In the genomic region with DNA sequence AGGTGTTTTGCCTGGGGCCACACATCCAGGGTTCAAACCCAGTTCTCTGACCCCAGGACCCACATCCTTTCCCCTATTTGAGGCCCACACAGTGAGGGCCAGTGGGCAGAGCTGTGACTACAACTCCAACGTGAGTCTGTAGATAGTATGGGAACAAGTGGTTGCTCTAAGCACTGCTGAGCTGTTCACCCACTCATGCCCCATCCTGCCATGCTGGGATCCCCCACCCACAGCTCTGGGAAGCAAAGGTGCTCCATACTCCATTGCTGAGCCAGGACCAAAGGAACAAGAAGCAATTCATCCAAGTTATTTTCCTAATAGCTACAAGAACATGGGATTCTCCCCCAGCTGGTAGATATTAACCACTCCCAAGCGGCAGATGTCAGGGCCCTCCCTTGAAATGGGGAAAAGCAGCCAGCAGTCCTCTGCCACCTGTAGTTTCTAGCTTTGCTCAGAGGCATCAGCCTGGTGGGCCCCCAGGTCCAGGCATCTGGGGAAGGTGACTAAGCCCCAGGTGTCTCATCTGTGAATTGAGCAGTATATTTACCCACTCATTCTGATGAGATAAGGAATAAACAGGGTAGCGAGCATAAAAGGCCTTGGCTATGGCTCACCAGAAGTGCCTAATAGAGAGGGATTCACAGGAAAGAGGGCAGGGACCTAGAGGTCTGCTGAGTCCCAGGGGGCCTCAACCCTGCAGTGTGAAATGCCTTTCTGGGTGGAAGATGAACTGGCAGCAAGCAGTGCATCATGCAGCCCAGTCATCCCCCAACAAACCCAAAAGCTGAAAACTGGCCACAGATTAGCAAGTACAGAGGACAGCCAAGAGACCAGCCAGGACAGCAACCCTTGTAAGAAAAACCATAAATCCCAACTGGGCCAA, we compare ENCODE assay signal across 9 cellular contexts. TPM values are rescaled to one million over a fixed set of nuclear protein-coding genes. Genes with fewer than 3 reads are reported as not detected.
DNase-seq lines count a peak whose midpoint lies in the region; ATAC-seq and TF ChIP-seq lines count a peak whose summit lies in the region.
"Had no signal": no experiment of that assay in that cellular context is flagged by ENCODE, and none has a peak within 500 bp of the region (broad histone marks: within the 10 kb centered on the region; RNA-seq: fewer than 3 reads in every experiment).

No MANE protein-coding gene starts in this region.

- peak overlapping the region; percentile 86 to 99 (median 96) for H3K4me2 ChIP-seq in BLaER1 treated with 17β-estradiol and CSF1 and Interleukin-3, amounts not matched to agents 10 nM and 100 nM

- DNase-seq in adrenal gland: no peak
- no peak for DNase-seq in memory B cell (ENCODE audit: low spot score in 2 of 2)
- no peak for DNase-seq in WTC11 (ENCODE audit: low spot score)
- no peak for DNase-seq in HEK293T (ENCODE audit: extremely low spot score)
- no peak for DNase-seq in NCI-H187 treated with DMSO at 0.1 percent for 48 hours (lab: John Stamatoyannopoulos, UW)

- TF ChIP-seq CTCF in adrenal gland (IDR thresholded peaks at IDR 0.05) (no peak), WTC11 (IDR thresholded peaks at IDR 0.05) (no peak)

- H3K4me1 Mint-ChIP-seq in memory B cell (peaks cover 20% of the 10 kb centered on the region), WTC11 (no peaks in the 10 kb centered on the region)

- H3K36me3 Mint-ChIP-seq in memory B cell (no peaks in the 10 kb centered on the region), WTC11 (peaks cover 33% of the 10 kb centered on the region)

- H3K36me3 ChIP-seq in BLaER1 treated with 17β-estradiol and CSF1 and Interleukin-3, amounts not matched to agents 10 nM and 100 nM: peaks cover 0 to 62% (median 41%) of the 10 kb centered on the region in 11 experiments; a peak in 16 of 22 replicates
- no peaks in the 10 kb centered on the region for H3K36me3 ChIP-seq in adrenal gland (replicated peaks in 1 of 2)
- H3K36me3 ChIP-seq: pancreas had no signal

- H3K27ac Mint-ChIP-seq in memory B cell (peak overlapping the region; percentile 62), WTC11 (no peak overlapping the region)

- H4K20me1 ChIP-seq in BLaER1 treated with 17β-estradiol and CSF1 and Interleukin-3, amounts not matched to agents 10 nM and 100 nM: no peaks in the 10 kb centered on the region; a peak in 1 of 22 replicates

- no peaks in the 10 kb centered on the region for H3K27me3 Mint-ChIP-seq in memory B cell
- H3K27me3 Mint-ChIP-seq in WTC11 (ENCODE audit: low read depth): no peaks in the 10 kb centered on the region

- H3K27ac ChIP-seq in BLaER1 treated with 17β-estradiol and CSF1 and Interleukin-3, amounts not matched to agents 10 nM and 100 nM: peak overlapping the region; percentile 63 to 96 (median 91)
- H3K27ac ChIP-seq in adrenal gland: peak overlapping the region in 4 of 5 donors; percentile 5 to 86 (median 56)

- intact Hi-C loops in adrenal gland (cut with DNase I): loop anchor here in 1 of 2 donors (5.0 kb wide), 1 partner anchor 119 kb away; no protein-coding TSS in a partner anchor

- H3K9ac ChIP-seq in BLaER1 treated with 17β-estradiol and CSF1 and Interleukin-3, amounts not matched to agents 10 nM and 100 nM: peak overlapping the region; percentile 54 to 85 (median 77)

- ATAC-seq in GM21447 (IDR thresholded peaks at IDR 0.05; ENCODE audit: unreplicated experiment) (peak; percentile 27), memory B cell (ENCODE audit: low read depth) (no peak), WTC11 (no peak), GM21423 (IDR thresholded peaks at IDR 0.05; ENCODE audit: unreplicated experiment) (no peak)

- H3K4me1 ChIP-seq in BLaER1 treated with 17β-estradiol and CSF1 and Interleukin-3, amounts not matched to agents 10 nM and 100 nM: peaks cover 83 to 97% (median 95%) of the 10 kb centered on the region in 10 experiments
- peaks cover 13 to 36% of the 10 kb centered on the region in 2 donors for H3K4me1 ChIP-seq in adrenal gland (replicated peaks in 1 of 2)
- H3K4me1 ChIP-seq: pancreas had no signal

- 54 to 64% (median 63%) methylated on average over 3 of the region's 3 CpGs for WGBS in adrenal gland, 4 donors

- H3K9me3 Mint-ChIP-seq in memory B cell: no peaks in the 10 kb centered on the region
- no peaks in the 10 kb centered on the region for H3K9me3 Mint-ChIP-seq in WTC11

- no peak for TF ChIP-seq POLR2A in adrenal gland (IDR thresholded peaks at IDR 0.05)

- peak overlapping the region in 9 of 10 experiments; percentile 22 to 60 (median 50); a peak in 18 of 20 replicates for H3K4me3 ChIP-seq in BLaER1 treated with 17β-estradiol and CSF1 and Interleukin-3, amounts not matched to agents 10 nM and 100 nM
- H3K4me3 ChIP-seq in adrenal gland: no peak overlapping the region
- H3K4me3 ChIP-seq: pancreas had no signal

- H3K27me3 ChIP-seq in BLaER1 treated with 17β-estradiol and CSF1 and Interleukin-3, amounts not matched to agents 10 nM and 100 nM: no peaks in the 10 kb centered on the region
- H3K27me3 ChIP-seq in adrenal gland: no peaks in the 10 kb centered on the region
- H3K27me3 ChIP-seq: pancreas had no signal

- CTCF ChIA-PET in WTC11 (lab: Charles Lee): interaction anchor here (2.0 to 2.9 kb wide), 3 partner anchors 64 to 117 kb away, joined by 10 to 27 read pairs (median 10); a partner anchor contains a TSS
- CTCF ChIA-PET in HEK293T (lab: Yijun Ruan, JAX): interaction anchor here (1.1 kb wide), 1 partner anchor 120 kb away, joined by 4 read pairs; no protein-coding TSS in a partner anchor

- POLR2A ChIA-PET in WTC11 (lab: Charles Lee): interaction anchor here (1.0 kb wide), 1 partner anchor 125 kb away, joined by 3 read pairs; a partner anchor contains a TSS
- POLR2A ChIA-PET in HEK293T (lab: Yijun Ruan, JAX): no interaction called here

- H3K9me3 ChIP-seq in BLaER1 treated with 17β-estradiol and CSF1 and Interleukin-3, amounts not matched to agents 10 nM and 100 nM (replicated peaks in 1 of 11): no peaks in the 10 kb centered on the region
- no peaks in the 10 kb centered on the region for H3K9me3 ChIP-seq in adrenal gland (replicated peaks in 1 of 3)
- H3K9me3 ChIP-seq: pancreas had no signal

- H3K4me3 Mint-ChIP-seq in memory B cell: peak overlapping the region; percentile 62
- H3K4me3 Mint-ChIP-seq in WTC11: no peak overlapping the region

TF ChIP-seq in WTC11, 78 proteins besides CTCF, POLR2A, EP300 and RAD21 (continues in another document):
- TF ChIP-seq FOXJ3 (CRISPR knock-in tag; IDR thresholded peaks at IDR 0.05; ENCODE audit: borderline replicate concordance): no peak
- TF ChIP-seq, protein P1, sequence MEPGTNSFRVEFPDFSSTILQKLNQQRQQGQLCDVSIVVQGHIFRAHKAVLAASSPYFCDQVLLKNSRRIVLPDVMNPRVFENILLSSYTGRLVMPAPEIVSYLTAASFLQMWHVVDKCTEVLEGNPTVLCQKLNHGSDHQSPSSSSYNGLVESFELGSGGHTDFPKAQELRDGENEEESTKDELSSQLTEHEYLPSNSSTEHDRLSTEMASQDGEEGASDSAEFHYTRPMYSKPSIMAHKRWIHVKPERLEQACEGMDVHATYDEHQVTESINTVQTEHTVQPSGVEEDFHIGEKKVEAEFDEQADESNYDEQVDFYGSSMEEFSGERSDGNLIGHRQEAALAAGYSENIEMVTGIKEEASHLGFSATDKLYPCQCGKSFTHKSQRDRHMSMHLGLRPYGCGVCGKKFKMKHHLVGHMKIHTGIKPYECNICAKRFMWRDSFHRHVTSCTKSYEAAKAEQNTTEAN (CRISPR knock-in tag; IDR thresholded peaks at IDR 0.05): no peak

TF ChIP-seq in HEK293T, 16 proteins besides CTCF, POLR2A, EP300 and RAD21:
- no peak for TF ChIP-seq FOXA1 (IDR thresholded peaks at IDR 0.05)

RNA-seq across cellular contexts. Expression of a gene that starts 33.4 kb away (rescaled TPM):
- total RNA-seq in adrenal gland (1 to 10 TPM; 2.9 to 8.4 (median 5.5) TPM), WTC11 (2021) (31.3 to 36.2 TPM (median 34.9 TPM) in 3 replicates)
- polyA plus RNA-seq in adrenal gland: 1 to 10 TPM; 2.0 to 6.4 (median 2.8) TPM

Comparison
In these comparisons a context has a peak if more than half of its experiments do, and no peak if none do; other contexts are left out.
1. H3K4me3 ChIP-seq: peak in BLaER1 treated with 17β-estradiol and CSF1 and Interleukin-3, amounts not matched to agents 10 nM and 100 nM (9 of 10); none in adrenal gland (0 of 4).